Comparison of ENCODE assay signal across 24 cellular contexts in the genomic region with DNA sequence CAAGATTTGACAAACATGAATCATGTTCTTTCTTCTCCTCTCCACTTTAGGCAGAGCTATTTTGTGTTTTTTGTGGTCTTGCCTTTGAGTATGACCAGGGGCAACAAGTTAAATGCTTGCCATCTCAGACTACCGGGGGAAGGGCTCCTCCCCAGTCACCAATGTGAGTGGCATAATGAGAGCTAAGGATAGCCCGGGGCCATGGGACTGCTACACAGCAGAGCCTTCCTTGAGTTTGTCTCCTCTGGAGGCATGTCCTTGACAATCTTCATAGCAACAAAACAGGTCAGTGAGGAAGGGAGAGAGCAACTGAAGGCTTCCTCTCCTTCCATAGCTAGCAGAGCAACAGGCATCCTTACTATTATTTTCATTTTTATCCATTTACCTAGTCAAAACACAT.
"Had no signal": no experiment of that assay in that cellular context is flagged by ENCODE, and none has a peak within 500 bp of the region (broad histone marks: within the 10 kb centered on the region; RNA-seq: fewer than 3 reads in every experiment).

No MANE protein-coding gene starts in this region.

- H3K36me3 ChIP-seq: gastrocnemius medialis, ovary, sigmoid colon, spleen, stomach, thyroid gland had no signal

- H3K4me3 ChIP-seq: dorsolateral prefrontal cortex, gastrocnemius medialis, ovary, psoas muscle, sigmoid colon, skin epidermis, spleen, stomach, thyroid gland had no signal

- H3K27me3 ChIP-seq: dorsolateral prefrontal cortex, gastrocnemius medialis, ovary, sigmoid colon, stomach, thyroid gland had no signal

- DNase-seq: cerebellar nuclear complex; dorsolateral prefrontal cortex; effector CD4-positive, alpha-beta T cell; gastrocnemius medialis; kidney; mesenchymal stem cell; midbrain; naive thymus-derived CD4-positive, alpha-beta T cell; nucleus accumbens; ovary; posterior cingulate gyrus; psoas muscle; right cardiac atrium; sigmoid colon; spleen; stimulated activated CD4-positive, alpha-beta T cell treated with anti-CD3 and anti-CD28 coated beads, Interleukin-15, amount 100 ng/mL, for 24 hours; stimulated activated CD4-positive, alpha-beta T cell treated with anti-CD3 and anti-CD28 coated beads, Interleukin-4, amount 100 ng/mL, for 1 hour; stimulated activated CD8-positive, alpha-beta memory T cell treated with anti-CD3 and anti-CD28 coated beads, Interleukin-4, amount 100 ng/mL, for 48 hours; stimulated activated naive CD4-positive, alpha-beta T cell treated with Interleukin-2 at 50 U/mL for 16 hours; stomach; thyroid gland had no signal

- H3K9me3 ChIP-seq: gastrocnemius medialis, ovary, psoas muscle, sigmoid colon, stomach, thyroid gland had no signal

- FAIRE-seq: colon, kidney had no signal

- ATAC-seq: gastrocnemius medialis; left lobe of liver; naive thymus-derived CD4-positive, alpha-beta T cell; psoas muscle; right cardiac atrium had no signal

- H3K4me1 ChIP-seq: gastrocnemius medialis, spleen had no signal

- H3K27ac ChIP-seq: gastrocnemius medialis, ovary, psoas muscle, sigmoid colon, skin epidermis, spleen, thyroid gland had no signal
